Comparison of ENCODE assay signal across 1 cellular context in the genomic region with DNA sequence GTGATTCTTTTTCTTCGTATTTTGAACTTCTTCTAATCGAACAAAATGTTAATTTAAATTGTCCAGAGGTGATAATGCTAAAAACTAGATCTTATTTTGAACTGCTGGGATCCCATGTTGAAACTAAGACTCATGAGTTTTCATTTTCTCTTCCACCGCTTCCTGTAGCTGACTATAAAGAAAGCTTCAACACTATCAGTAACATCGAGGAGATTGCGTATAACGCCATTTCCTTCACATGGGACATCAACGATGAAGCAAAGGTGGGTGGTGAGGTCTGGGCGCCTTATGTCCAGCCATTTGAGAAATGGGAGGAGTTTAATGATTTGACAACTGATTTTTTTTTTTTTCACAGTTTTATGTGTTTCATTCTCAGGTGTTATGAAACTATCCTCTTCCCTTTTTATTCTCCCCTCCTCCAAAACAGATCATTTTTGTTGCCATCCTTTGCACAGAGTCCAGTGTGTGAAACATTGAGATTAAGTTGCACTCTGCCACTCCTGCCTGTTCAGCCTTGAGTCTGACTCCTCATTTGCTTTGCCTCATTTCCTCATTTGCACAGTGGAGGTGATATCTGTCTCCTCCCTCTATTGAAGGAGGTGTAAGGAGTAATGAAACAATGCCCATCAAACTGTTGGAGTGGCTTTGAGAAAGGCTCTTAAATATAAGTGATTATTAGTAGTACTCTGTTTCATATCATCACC.
TF ChIP-seq lines count a peak whose summit lies in the region.

No MANE protein-coding gene starts in this region.

TF ChIP-seq in GM12891, 5 proteins besides CTCF, POLR2A, EP300 and RAD21:
- peak; percentile 36 for TF ChIP-seq SPI1 (IDR thresholded peaks at IDR 0.05; ENCODE audit: low read depth, low read length)
- TF ChIP-seq TAF1 (IDR thresholded peaks at IDR 0.05; ENCODE audit: low read depth, low read length), result no peak
- TF ChIP-seq PAX5 (IDR thresholded peaks at IDR 0.05; ENCODE audit: insufficient read depth, low read length, severe bottlenecking), result no peak
- TF ChIP-seq POLR2AphosphoS5 (IDR thresholded peaks at IDR 0.05; ENCODE audit: low read depth, low read length), result no peak
- TF ChIP-seq POU2F2 (IDR thresholded peaks at IDR 0.05; ENCODE audit: low read depth, low read length), result no peak
